39 cellular contexts compared by ENCODE assay signal in the genomic region with DNA sequence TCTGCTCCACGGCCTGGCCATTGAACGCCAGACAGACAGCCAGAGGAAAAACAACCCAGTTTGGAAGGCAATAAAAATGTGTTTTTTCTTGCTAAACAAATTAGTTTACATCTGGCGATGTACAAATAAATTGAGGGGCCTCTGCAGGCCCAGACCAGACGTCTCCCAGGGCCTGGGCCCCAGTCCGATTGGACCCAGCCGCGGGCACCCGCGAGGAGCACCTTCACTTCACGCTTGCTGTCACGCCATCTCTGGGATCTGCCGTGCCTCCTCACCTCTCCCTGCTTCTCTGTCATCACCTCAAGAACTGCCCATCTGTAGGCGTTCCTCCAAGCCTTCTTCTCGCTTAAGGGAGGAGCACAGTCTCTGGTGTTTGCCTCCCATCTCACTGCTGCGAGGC.
"Had no signal": no experiment of that assay in that cellular context is flagged by ENCODE, and none has a peak within 500 bp of the region (broad histone marks: within the 10 kb centered on the region; RNA-seq: fewer than 3 reads in every experiment).

No MANE protein-coding gene starts in this region.

- ATAC-seq: activated naive CD4-positive, alpha-beta T cell treated with anti-CD3 and anti-CD28 coated beads, Interleukin-2, amount 50 U/mL, for 72 hours; activated naive CD8-positive, alpha-beta T cell treated with anti-CD3 and anti-CD28 coated beads, Interleukin-2, amount 50 U/mL, for 24 hours; activated T-cell treated with anti-CD3 and anti-CD28 coated beads, Interleukin-2, amount 50 U/mL, for 4 hours; activated T-cell treated with anti-CD3 and anti-CD28 coated beads, Interleukin-2, amount 50 U/mL, for 72 hours; activated T-helper 17 cell treated with anti-CD3 and anti-CD28 coated beads, Interleukin-2, amount 50 U/mL, for 72 hours; body of pancreas had no signal

- H3K4me3 ChIP-seq: adrenal gland, ascending aorta, body of pancreas, breast epithelium, cardiac muscle cell had no signal

- H3K9me3 ChIP-seq: adrenal gland, ascending aorta, body of pancreas, breast epithelium had no signal

- H3K9me3 Mint-ChIP-seq: activated naive CD4-positive, alpha-beta T cell treated with anti-CD3 and anti-CD28 coated beads for 36 hours; activated naive CD4-positive, alpha-beta T cell treated with anti-CD3 and anti-CD28 coated beads, Interleukin-2, amount 10 ng/mL, durations not matched to agents 7 days and 5 days; activated naive CD4-positive, alpha-beta T cell treated with anti-CD3 and anti-CD28 coated beads, Interleukin-2, amount 50 U/mL, for 24 hours; activated naive CD4-positive, alpha-beta T cell treated with anti-CD3 and anti-CD28 coated beads, Interleukin-2, amount 50 U/mL, for 72 hours; activated naive CD8-positive, alpha-beta T cell treated with anti-CD3 and anti-CD28 coated beads for 36 hours; activated naive CD8-positive, alpha-beta T cell treated with anti-CD3 and anti-CD28 coated beads, Interleukin-2, amount 10 ng/mL, durations not matched to agents 7 days and 5 days; activated naive CD8-positive, alpha-beta T cell treated with anti-CD3 and anti-CD28 coated beads, Interleukin-2, amount 50 U/mL, for 24 hours; activated T-cell treated with anti-CD3 and anti-CD28 coated beads, Interleukin-2, amount 50 U/mL, for 24 hours; activated T-cell treated with anti-CD3 and anti-CD28 coated beads, Interleukin-2, amount 50 U/mL, for 4 hours; activated T-cell treated with anti-CD3 and anti-CD28 coated beads, Interleukin-2, amount 50 U/mL, for 72 hours; activated T-helper 1 cell treated with anti-CD3 and anti-CD28 coated beads, Interleukin-12 subunit alpha, Interleukin-12 subunit beta, Interleukin-2, Interleukin-4 antibody, amounts not matched to agents 30 ng/mL and 10 ng/mL and 1 ng/mL, durations not matched to agents 14 hours and 24 hours and 36 hours; activated T-helper 17 cell treated with anti-CD3 and anti-CD28 coated beads, Interleukin-2, amount 50 U/mL, for 72 hours; activated T-helper 2 cell treated with anti-CD3 and anti-CD28 coated beads, Interferon-gamma antibody, Interleukin-2, Interleukin-4, amounts not matched to agents 10 μg/mL and 5 μg/mL and 100 μg/mL, durations not matched to agents 14 hours and 24 hours and 36 hours; central memory CD8-positive, alpha-beta T cell had no signal

- H3K4me3 Mint-ChIP-seq: activated naive CD4-positive, alpha-beta T cell treated with anti-CD3 and anti-CD28 coated beads for 36 hours; activated naive CD4-positive, alpha-beta T cell treated with anti-CD3 and anti-CD28 coated beads, Interleukin-2, amount 10 ng/mL, durations not matched to agents 7 days and 5 days; activated naive CD4-positive, alpha-beta T cell treated with anti-CD3 and anti-CD28 coated beads, Interleukin-2, amount 50 U/mL, for 24 hours; activated naive CD8-positive, alpha-beta T cell; activated naive CD8-positive, alpha-beta T cell treated with anti-CD3 and anti-CD28 coated beads for 36 hours; activated naive CD8-positive, alpha-beta T cell treated with anti-CD3 and anti-CD28 coated beads, Interleukin-2, amount 10 ng/mL, durations not matched to agents 7 days and 5 days; activated naive CD8-positive, alpha-beta T cell treated with anti-CD3 and anti-CD28 coated beads, Interleukin-2, amount 50 U/mL, for 24 hours; activated T-cell treated with anti-CD3 and anti-CD28 coated beads, Interleukin-2, amount 50 U/mL, for 24 hours; activated T-cell treated with anti-CD3 and anti-CD28 coated beads, Interleukin-2, amount 50 U/mL, for 4 hours; activated T-cell treated with anti-CD3 and anti-CD28 coated beads, Interleukin-2, amount 50 U/mL, for 72 hours; activated T-helper 1 cell treated with anti-CD3 and anti-CD28 coated beads, Interleukin-12 subunit alpha, Interleukin-12 subunit beta, Interleukin-2, Interleukin-4 antibody, amounts not matched to agents 30 ng/mL and 10 ng/mL and 1 ng/mL, durations not matched to agents 14 hours and 24 hours and 36 hours; activated T-helper 17 cell treated with anti-CD3 and anti-CD28 coated beads, Interleukin-2, amount 50 U/mL, for 72 hours; brain; central memory CD8-positive, alpha-beta T cell had no signal

- DNase-seq: activated effector memory CD4-positive, alpha-beta T cell treated with anti-CD3 and anti-CD28 coated beads, Interleukin-2, amount 50 U/mL, for 16 hours; activated effector memory CD4-positive, alpha-beta T cell treated with Interleukin-2 at 50 U/mL for 16 hours; activated gamma-delta T cell; activated gamma-delta T cell treated with Interleukin-2 at 50 U/mL for 16 hours; activated naive CD4-positive, alpha-beta T cell; activated naive CD4-positive, alpha-beta T cell treated with anti-CD3 and anti-CD28 coated beads for 36 hours; activated naive CD4-positive, alpha-beta T cell treated with anti-CD3 and anti-CD28 coated beads, Interleukin-2, amount 10 ng/mL, durations not matched to agents 7 days and 5 days; activated naive CD4-positive, alpha-beta T cell treated with anti-CD3 and anti-CD28 coated beads, Interleukin-2, amount 50 U/mL, for 16 hours; activated naive CD4-positive, alpha-beta T cell treated with Interleukin-2 at 50 U/mL for 16 hours; activated naive CD8-positive, alpha-beta T cell treated with anti-CD3 and anti-CD28 coated beads for 36 hours; activated naive CD8-positive, alpha-beta T cell treated with anti-CD3 and anti-CD28 coated beads, Interleukin-2, amount 10 ng/mL, durations not matched to agents 7 days and 5 days; activated naive CD8-positive, alpha-beta T cell treated with anti-CD3 and anti-CD28 coated beads, Interleukin-2, amount 50 U/mL, for 24 hours; activated T-cell treated with anti-CD3 and anti-CD28 coated beads for 4 hours; activated T-cell treated with anti-CD3 and anti-CD28 coated beads, Interleukin-2, amount 50 U/mL, for 1 hour; activated T-cell treated with anti-CD3 and anti-CD28 coated beads, Interleukin-2, amount 50 U/mL, for 24 hours; activated T-cell treated with anti-CD3 and anti-CD28 coated beads, Interleukin-2, amount 50 U/mL, for 4 hours; activated T-cell treated with anti-CD3 and anti-CD28 coated beads, Interleukin-2, amount 50 U/mL, for 48 hours; activated T-cell treated with anti-CD3 and anti-CD28 coated beads, Interleukin-2, amount 50 U/mL, for 72 hours; adrenal gland; amniotic stem cell; amygdala; anterior cingulate cortex; aorta; body of pancreas; brain microvascular endothelial cell; caudate nucleus; central memory CD4-positive, alpha-beta T cell; cerebellar nuclear complex had no signal

- H3K27ac ChIP-seq: adrenal gland, ascending aorta, body of pancreas, brain microvascular endothelial cell, breast epithelium, cardiac muscle cell had no signal

- H3K4me1 ChIP-seq: adrenal gland, ascending aorta, body of pancreas, breast epithelium had no signal

- H3K4me1 Mint-ChIP-seq: activated naive CD4-positive, alpha-beta T cell treated with anti-CD3 and anti-CD28 coated beads, Interleukin-2, amount 10 ng/mL, durations not matched to agents 7 days and 5 days; activated T-helper 17 cell treated with anti-CD3 and anti-CD28 coated beads, Interleukin-2, amount 50 U/mL, for 72 hours had no signal

- H3K36me3 Mint-ChIP-seq: activated naive CD4-positive, alpha-beta T cell treated with anti-CD3 and anti-CD28 coated beads, Interleukin-2, amount 10 ng/mL, durations not matched to agents 7 days and 5 days; activated naive CD4-positive, alpha-beta T cell treated with anti-CD3 and anti-CD28 coated beads, Interleukin-2, amount 50 U/mL, for 24 hours; activated naive CD4-positive, alpha-beta T cell treated with anti-CD3 and anti-CD28 coated beads, Interleukin-2, amount 50 U/mL, for 72 hours; activated naive CD8-positive, alpha-beta T cell; activated naive CD8-positive, alpha-beta T cell treated with anti-CD3 and anti-CD28 coated beads for 36 hours; activated naive CD8-positive, alpha-beta T cell treated with anti-CD3 and anti-CD28 coated beads, Interleukin-2, amount 10 ng/mL, durations not matched to agents 7 days and 5 days; brain had no signal

- H3K36me3 ChIP-seq: adrenal gland, ascending aorta, breast epithelium, cardiac muscle cell had no signal

- H3K27me3 Mint-ChIP-seq: activated naive CD4-positive, alpha-beta T cell treated with anti-CD3 and anti-CD28 coated beads, Interleukin-2, amount 50 U/mL, for 24 hours; activated naive CD8-positive, alpha-beta T cell treated with anti-CD3 and anti-CD28 coated beads, Interleukin-2, amount 50 U/mL, for 24 hours; brain; central memory CD8-positive, alpha-beta T cell had no signal

- H3K27me3 ChIP-seq: adrenal gland, ascending aorta, body of pancreas, brain microvascular endothelial cell, breast epithelium had no signal

- H3K27ac Mint-ChIP-seq: activated naive CD4-positive, alpha-beta T cell treated with anti-CD3 and anti-CD28 coated beads for 36 hours; activated naive CD4-positive, alpha-beta T cell treated with anti-CD3 and anti-CD28 coated beads, Interleukin-2, amount 10 ng/mL, durations not matched to agents 7 days and 5 days; activated naive CD4-positive, alpha-beta T cell treated with anti-CD3 and anti-CD28 coated beads, Interleukin-2, amount 50 U/mL, for 24 hours; activated naive CD4-positive, alpha-beta T cell treated with anti-CD3 and anti-CD28 coated beads, Interleukin-2, amount 50 U/mL, for 72 hours; activated naive CD8-positive, alpha-beta T cell; activated naive CD8-positive, alpha-beta T cell treated with anti-CD3 and anti-CD28 coated beads for 36 hours; activated naive CD8-positive, alpha-beta T cell treated with anti-CD3 and anti-CD28 coated beads, Interleukin-2, amount 10 ng/mL, durations not matched to agents 7 days and 5 days; activated naive CD8-positive, alpha-beta T cell treated with anti-CD3 and anti-CD28 coated beads, Interleukin-2, amount 50 U/mL, for 24 hours; activated T-cell treated with anti-CD3 and anti-CD28 coated beads, Interleukin-2, amount 50 U/mL, for 24 hours; activated T-cell treated with anti-CD3 and anti-CD28 coated beads, Interleukin-2, amount 50 U/mL, for 72 hours; activated T-helper 1 cell treated with anti-CD3 and anti-CD28 coated beads, Interleukin-12 subunit alpha, Interleukin-12 subunit beta, Interleukin-2, Interleukin-4 antibody, amounts not matched to agents 30 ng/mL and 10 ng/mL and 1 ng/mL, durations not matched to agents 14 hours and 24 hours and 36 hours; activated T-helper 17 cell treated with anti-CD3 and anti-CD28 coated beads, Interleukin-2, amount 50 U/mL, for 72 hours; activated T-helper 2 cell treated with anti-CD3 and anti-CD28 coated beads, Interferon-gamma antibody, Interleukin-2, Interleukin-4, amounts not matched to agents 10 μg/mL and 5 μg/mL and 100 μg/mL, durations not matched to agents 14 hours and 24 hours and 36 hours had no signal
